In the genomic region with DNA sequence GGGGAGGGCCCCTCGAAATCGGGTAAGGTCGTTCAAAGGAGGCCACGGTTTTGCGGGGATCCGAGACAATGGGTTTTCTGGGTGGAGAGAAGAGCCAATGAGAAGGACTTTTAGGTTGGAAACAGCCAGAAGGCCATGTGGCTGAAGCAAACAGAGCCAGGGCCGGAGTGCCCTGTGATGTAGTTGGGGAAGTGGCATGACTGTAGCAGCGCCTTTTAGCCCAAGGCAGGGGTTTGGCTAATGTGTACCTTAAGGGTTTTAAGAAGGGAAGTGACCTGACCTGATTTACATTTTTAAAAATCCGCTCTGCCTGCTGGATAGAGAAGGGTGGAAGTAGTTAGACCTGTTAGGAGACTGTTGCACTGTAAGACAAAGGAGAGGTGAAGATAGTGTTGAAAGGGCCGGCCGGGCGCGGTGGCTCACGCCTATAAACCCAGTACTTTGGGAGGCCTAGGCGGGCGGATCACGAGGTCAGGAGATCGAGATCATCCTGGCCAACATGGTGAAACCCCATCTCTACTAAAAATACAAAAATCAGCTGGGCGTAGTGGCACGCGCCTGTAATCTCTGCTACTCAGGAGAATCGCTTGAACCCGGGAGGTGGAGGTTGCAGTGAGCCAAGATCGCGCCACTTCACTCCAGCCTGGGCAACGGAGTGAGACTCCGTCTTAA, we compare ENCODE assay signal across 8 cellular contexts. TPM values are rescaled to one million over a fixed set of nuclear protein-coding genes. Genes with fewer than 3 reads are reported as not detected.
DNase-seq lines count a peak whose midpoint lies in the region; ATAC-seq, FAIRE-seq and TF ChIP-seq lines count a peak whose summit lies in the region.

No MANE protein-coding gene starts in this region.

- no peak for TF ChIP-seq CTCF in neural crest cell (conservative IDR thresholded peaks at IDR 0.05)

- peak overlapping the region; percentile 90 for H3K4me3 Mint-ChIP-seq in activated T-helper 1 cell treated with anti-CD3 and anti-CD28 coated beads, Interleukin-12 subunit alpha, Interleukin-12 subunit beta, Interleukin-2, Interleukin-4 antibody, amounts not matched to agents 30 ng/mL and 10 ng/mL and 1 ng/mL, durations not matched to agents 14 hours and 24 hours and 36 hours
- peak overlapping the region; percentile 94 for H3K4me3 Mint-ChIP-seq in neural crest cell

- H3K36me3 Mint-ChIP-seq in activated T-helper 1 cell treated with anti-CD3 and anti-CD28 coated beads, Interleukin-12 subunit alpha, Interleukin-12 subunit beta, Interleukin-2, Interleukin-4 antibody, amounts not matched to agents 30 ng/mL and 10 ng/mL and 1 ng/mL, durations not matched to agents 14 hours and 24 hours and 36 hours (ENCODE audit: low read depth): peaks cover 45% of the 10 kb centered on the region
- peaks cover 4% of the 10 kb centered on the region for H3K36me3 Mint-ChIP-seq in neural crest cell (ENCODE audit: low read depth)

- intact Hi-C loops in activated T-helper 1 cell treated with anti-CD3 and anti-CD28 coated beads, Interleukin-12 subunit alpha, Interleukin-12 subunit beta, Interleukin-2, Interleukin-4 antibody, amounts not matched to agents 30 ng/mL and 10 ng/mL and 1 ng/mL, durations not matched to agents 14 hours and 24 hours and 36 hours (cut with micrococcal nuclease): loop anchor here (2.0 kb wide), 1 partner anchor 1289 kb away; no protein-coding TSS in a partner anchor

- H3K4me1 Mint-ChIP-seq in activated T-helper 1 cell treated with anti-CD3 and anti-CD28 coated beads, Interleukin-12 subunit alpha, Interleukin-12 subunit beta, Interleukin-2, Interleukin-4 antibody, amounts not matched to agents 30 ng/mL and 10 ng/mL and 1 ng/mL, durations not matched to agents 14 hours and 24 hours and 36 hours (ENCODE audit: low read depth): peaks cover 83% of the 10 kb centered on the region
- peaks cover 66% of the 10 kb centered on the region for H3K4me1 Mint-ChIP-seq in neural crest cell

- peak overlapping the region; percentile 100 for H3K27ac Mint-ChIP-seq in activated T-helper 1 cell treated with anti-CD3 and anti-CD28 coated beads, Interleukin-12 subunit alpha, Interleukin-12 subunit beta, Interleukin-2, Interleukin-4 antibody, amounts not matched to agents 30 ng/mL and 10 ng/mL and 1 ng/mL, durations not matched to agents 14 hours and 24 hours and 36 hours
- H3K27ac Mint-ChIP-seq in neural crest cell (ENCODE audit: unreplicated experiment): peak overlapping the region; percentile 99

- ATAC-seq in GM21528 (IDR thresholded peaks at IDR 0.05; ENCODE audit: low FRiP score, unreplicated experiment): peak; percentile 22

- H3K9me3 Mint-ChIP-seq in activated T-helper 1 cell treated with anti-CD3 and anti-CD28 coated beads, Interleukin-12 subunit alpha, Interleukin-12 subunit beta, Interleukin-2, Interleukin-4 antibody, amounts not matched to agents 30 ng/mL and 10 ng/mL and 1 ng/mL, durations not matched to agents 14 hours and 24 hours and 36 hours: no peaks in the 10 kb centered on the region
- H3K9me3 Mint-ChIP-seq in neural crest cell: no peaks in the 10 kb centered on the region

- no peaks in the 10 kb centered on the region for H3K27me3 Mint-ChIP-seq in activated T-helper 1 cell treated with anti-CD3 and anti-CD28 coated beads, Interleukin-12 subunit alpha, Interleukin-12 subunit beta, Interleukin-2, Interleukin-4 antibody, amounts not matched to agents 30 ng/mL and 10 ng/mL and 1 ng/mL, durations not matched to agents 14 hours and 24 hours and 36 hours (ENCODE audit: insufficient read depth)
- H3K27me3 Mint-ChIP-seq in neural crest cell (ENCODE audit: low read depth): no peaks in the 10 kb centered on the region

- no peak for FAIRE-seq in frontal cortex (lab: Jason Lieb, UNC)
- no peak for FAIRE-seq in HTR-8/SVneo (lab: Jason Lieb, UNC)
- no peak for FAIRE-seq in H54 (lab: Jason Lieb, UNC)

- DNase-seq in DMS153 (lab: John Stamatoyannopoulos, UW) (peak; percentile 36), NCI-H748 (lab: John Stamatoyannopoulos, UW; ENCODE audit: unreplicated experiment) (peak; percentile 46), frontal cortex (ENCODE audit: low spot score in 2 of 2) (peak; percentile 38 to 40), neural crest cell (ENCODE audit: low read depth, low spot score) (peak; percentile 16), HTR-8/SVneo (ENCODE audit: insufficient read length, low spot score) (no peak), H54 (ENCODE audit: insufficient read length, low spot score) (no peak)
- DNase-seq in activated T-helper 1 cell treated with anti-CD3 and anti-CD28 coated beads, Interleukin-12 subunit alpha, Interleukin-12 subunit beta, Interleukin-2, Interleukin-4 antibody, amounts not matched to agents 30 ng/mL and 10 ng/mL and 1 ng/mL, durations not matched to agents 14 hours and 24 hours and 36 hours (ENCODE audit: low spot score): peak; percentile 8

- TF ChIP-seq POLR2A in H54 (IDR thresholded peaks at IDR 0.05; ENCODE audit: low read depth, low read length): no peak

RNA-seq across cellular contexts. Expression of a gene that starts 1.0 kb away (rescaled TPM):
- total RNA-seq in activated T-helper 1 cell treated with anti-CD3 and anti-CD28 coated beads, Interleukin-12 subunit alpha, Interleukin-12 subunit beta, Interleukin-2, Interleukin-4 antibody, amounts not matched to agents 30 ng/mL and 10 ng/mL and 1 ng/mL, durations not matched to agents 14 hours and 24 hours and 36 hours: 21.2 and 23.7 TPM in 2 replicates
- 53.0 TPM for total RNA-seq in frontal cortex
- 20.4 and 20.8 TPM in 2 replicates for total RNA-seq in neural crest cell

RNA-seq across cellular contexts. Expression of a gene that starts 1.4 kb away (rescaled TPM):
- total RNA-seq in activated T-helper 1 cell treated with anti-CD3 and anti-CD28 coated beads, Interleukin-12 subunit alpha, Interleukin-12 subunit beta, Interleukin-2, Interleukin-4 antibody, amounts not matched to agents 30 ng/mL and 10 ng/mL and 1 ng/mL, durations not matched to agents 14 hours and 24 hours and 36 hours: 14.5 and 16.7 TPM in 2 replicates
- total RNA-seq in frontal cortex: 18.8 TPM
- total RNA-seq in neural crest cell: 13.4 and 13.5 TPM in 2 replicates

Comparison
In these comparisons a context has a peak if more than half of its experiments do, and no peak if none do; other contexts are left out.
1. DNase-seq: peak in DMS153 (single experiment), NCI-H748 (single experiment), activated T-helper 1 cell treated with anti-CD3 and anti-CD28 coated beads, Interleukin-12 subunit alpha, Interleukin-12 subunit beta, Interleukin-2, Interleukin-4 antibody, amounts not matched to agents 30 ng/mL and 10 ng/mL and 1 ng/mL, durations not matched to agents 14 hours and 24 hours and 36 hours (single experiment), frontal cortex (2 of 2) and neural crest cell (single experiment); none in HTR-8/SVneo (single experiment) and H54 (single experiment).